In the genomic region with DNA sequence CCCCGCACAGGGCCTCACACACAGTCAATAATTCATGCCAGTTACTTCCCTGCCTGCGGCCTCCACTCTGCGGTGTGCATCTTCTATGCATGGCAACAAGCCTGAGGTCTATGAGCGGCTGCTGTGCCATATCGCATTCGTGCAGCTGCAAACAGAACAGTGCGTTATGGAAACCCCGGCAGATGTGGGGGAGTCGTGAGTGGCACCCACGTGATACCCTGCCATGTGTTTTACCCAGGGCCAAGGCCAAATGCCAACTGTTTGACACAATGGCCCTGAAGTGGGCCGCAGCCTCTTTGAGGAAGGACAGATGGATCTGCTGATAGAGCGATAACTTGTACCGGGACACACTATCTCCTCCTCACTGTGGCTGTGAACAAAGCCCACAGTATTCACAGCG, we compare ENCODE assay signal across 1 cellular context.
TF ChIP-seq lines count a peak whose summit lies in the region.

No MANE protein-coding gene starts in this region.

TF ChIP-seq in K562, 482 proteins besides CTCF, POLR2A, EP300 and RAD21 (continued from another document):
- TF ChIP-seq, protein P1, sequence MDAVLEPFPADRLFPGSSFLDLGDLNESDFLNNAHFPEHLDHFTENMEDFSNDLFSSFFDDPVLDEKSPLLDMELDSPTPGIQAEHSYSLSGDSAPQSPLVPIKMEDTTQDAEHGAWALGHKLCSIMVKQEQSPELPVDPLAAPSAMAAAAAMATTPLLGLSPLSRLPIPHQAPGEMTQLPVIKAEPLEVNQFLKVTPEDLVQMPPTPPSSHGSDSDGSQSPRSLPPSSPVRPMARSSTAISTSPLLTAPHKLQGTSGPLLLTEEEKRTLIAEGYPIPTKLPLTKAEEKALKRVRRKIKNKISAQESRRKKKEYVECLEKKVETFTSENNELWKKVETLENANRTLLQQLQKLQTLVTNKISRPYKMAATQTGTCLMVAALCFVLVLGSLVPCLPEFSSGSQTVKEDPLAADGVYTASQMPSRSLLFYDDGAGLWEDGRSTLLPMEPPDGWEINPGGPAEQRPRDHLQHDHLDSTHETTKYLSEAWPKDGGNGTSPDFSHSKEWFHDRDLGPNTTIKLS (IDR thresholded peaks at IDR 0.05; ENCODE audit: borderline replicate concordance, low read depth): no peak
- TF ChIP-seq, protein P2, sequence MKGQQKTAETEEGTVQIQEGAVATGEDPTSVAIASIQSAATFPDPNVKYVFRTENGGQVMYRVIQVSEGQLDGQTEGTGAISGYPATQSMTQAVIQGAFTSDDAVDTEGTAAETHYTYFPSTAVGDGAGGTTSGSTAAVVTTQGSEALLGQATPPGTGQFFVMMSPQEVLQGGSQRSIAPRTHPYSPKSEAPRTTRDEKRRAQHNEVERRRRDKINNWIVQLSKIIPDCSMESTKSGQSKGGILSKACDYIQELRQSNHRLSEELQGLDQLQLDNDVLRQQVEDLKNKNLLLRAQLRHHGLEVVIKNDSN (CRISPR knock-in tag; IDR thresholded peaks at IDR 0.05): 0 out of 2 replicates have a peak, but pooled peaks have one; percentile 41
- TF ChIP-seq, protein P3, sequence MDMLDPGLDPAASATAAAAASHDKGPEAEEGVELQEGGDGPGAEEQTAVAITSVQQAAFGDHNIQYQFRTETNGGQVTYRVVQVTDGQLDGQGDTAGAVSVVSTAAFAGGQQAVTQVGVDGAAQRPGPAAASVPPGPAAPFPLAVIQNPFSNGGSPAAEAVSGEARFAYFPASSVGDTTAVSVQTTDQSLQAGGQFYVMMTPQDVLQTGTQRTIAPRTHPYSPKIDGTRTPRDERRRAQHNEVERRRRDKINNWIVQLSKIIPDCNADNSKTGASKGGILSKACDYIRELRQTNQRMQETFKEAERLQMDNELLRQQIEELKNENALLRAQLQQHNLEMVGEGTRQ (CRISPR knock-in tag; IDR thresholded peaks at IDR 0.05): peak; percentile 42
